Comparison of ENCODE assay signal across 8 cellular contexts in genomic region chr6:31763617-31763940, GRCh38. TPM values are rescaled to one million over a fixed set of nuclear protein-coding genes. Genes with fewer than 3 reads are reported as not detected.
DNase-seq lines count a peak whose midpoint lies in the region; ATAC-seq, FAIRE-seq and TF ChIP-seq lines count a peak whose summit lies in the region.
"Had no signal": no experiment of that assay in that cellular context is flagged by ENCODE, and none has a peak within 500 bp of the region (broad histone marks: within the 10 kb centered on the region; RNA-seq: fewer than 3 reads in every experiment).

No MANE protein-coding gene starts in this region.

- no peak for TF ChIP-seq POLR2A in endothelial cell of umbilical vein (IDR thresholded peaks at IDR 0.05; ENCODE audit: low read depth, low read length)

- no peaks in the 10 kb centered on the region for H3K4me1 ChIP-seq in endothelial cell of umbilical vein (ENCODE audit: control insufficient read depth, extremely low read depth, insufficient read depth, low read length)

- no peaks in the 10 kb centered on the region for H3K9me3 Mint-ChIP-seq in neural crest cell

- no peak for ATAC-seq in GM18907 (IDR thresholded peaks at IDR 0.05; ENCODE audit: unreplicated experiment)
- no peak for ATAC-seq in GM19397 (IDR thresholded peaks at IDR 0.05; ENCODE audit: unreplicated experiment)

- no peak overlapping the region for H3K27ac ChIP-seq in endothelial cell of umbilical vein (ENCODE audit: insufficient read depth, low read depth, low read length)

- dilution Hi-C loops in endothelial cell of umbilical vein (cut with MboI; ENCODE audit: extremely low pct_ligation_motif_present, low sequenced_read_pairs), result no loop called here

- no peaks in the 10 kb centered on the region for H3K9me1 ChIP-seq in endothelial cell of umbilical vein (replicated peaks; ENCODE audit: control insufficient read depth, extremely low read depth, insufficient read depth, low read length)

- DNase-seq in NCI-H226 (peak; percentile 48), endothelial cell of umbilical vein (ENCODE audit: low read depth, low spot score) (peak; percentile 29), neural crest cell (ENCODE audit: low read depth, low spot score) (no peak), ACHN (no peak)
- DNase-seq: stimulated activated CD4-positive, alpha-beta T cell treated with anti-CD3 and anti-CD28 coated beads, Interleukin-4, amount 100 ng/mL, for 1 hour had no signal

- no peaks in the 10 kb centered on the region for H3K27me3 ChIP-seq in endothelial cell of umbilical vein (ENCODE audit: control insufficient read depth in 2 of 2, insufficient read depth in 2 of 2, low read length in 2 of 2)

- H2AFZ ChIP-seq in endothelial cell of umbilical vein (ENCODE audit: low read depth, low read length), result no peak overlapping the region

- POLR2A ChIA-PET in endothelial cell of umbilical vein (lab: Charles Lee), result no interaction called here

- FAIRE-seq in G401.6 (lab: Jason Lieb, UNC) (peak; percentile 80), endothelial cell of umbilical vein (lab: Jason Lieb, UNC) (peak; percentile 37)

- H3K4me1 Mint-ChIP-seq in neural crest cell, result peaks cover 35% of the 10 kb centered on the region

- H3K79me2 ChIP-seq in endothelial cell of umbilical vein (ENCODE audit: control insufficient read depth, insufficient read depth, low read length), result no peaks in the 10 kb centered on the region

- H3K36me3 ChIP-seq in endothelial cell of umbilical vein (ENCODE audit: control insufficient read depth in 2 of 2, extremely low read depth in 1 of 2, insufficient read depth in 2 of 2, low read length in 2 of 2), result peaks cover 2% of the 10 kb centered on the region in 2 experiments

- intact Hi-C loops in endothelial cell of umbilical vein (cut with micrococcal nuclease), result no loop called here

- in situ Hi-C loops in ACHN (cut with HindIII; ENCODE audit: low pct_ligation_motif_present, low pct_unique_long_range_greater_than_20kb, low sequenced_read_pairs), result no loop called here

- H3K27ac Mint-ChIP-seq in neural crest cell (ENCODE audit: unreplicated experiment), result peak overlapping the region; percentile 89

- H3K9ac ChIP-seq in endothelial cell of umbilical vein (replicated peaks; ENCODE audit: extremely low read depth, insufficient read depth, low read length), result no peak overlapping the region

- no peaks in the 10 kb centered on the region for H3K9me3 ChIP-seq in endothelial cell of umbilical vein (replicated peaks; ENCODE audit: control insufficient read depth, insufficient read depth, low read length)

- peaks cover 28% of the 10 kb centered on the region for H3K36me3 Mint-ChIP-seq in neural crest cell (ENCODE audit: low read depth)

- CTCF ChIA-PET in endothelial cell of umbilical vein (lab: Charles Lee), result interaction anchor here (0.5 to 0.7 kb wide), 2 partner anchors 27 to 34 kb away, joined by 3 read pairs; no protein-coding TSS in a partner anchor

- peak overlapping the region; percentile 47 for H3K4me3 Mint-ChIP-seq in neural crest cell

- no TSS peak for BruUV-seq in endothelial cell of umbilical vein (replicated peaks; lab: Mats Ljungman, UMichigan)

- H4K20me1 ChIP-seq in endothelial cell of umbilical vein (replicated peaks; ENCODE audit: control insufficient read depth, extremely low read depth, insufficient read depth, low read length), result no peaks in the 10 kb centered on the region

- no peak overlapping the region for H3K4me3 ChIP-seq in endothelial cell of umbilical vein (replicated peaks in 1 of 3; ENCODE audit: insufficient read depth in 1 of 3, low read depth in 1 of 3, low read length in 3 of 3)

- TF ChIP-seq CTCF in endothelial cell of umbilical vein (IDR thresholded peaks at IDR 0.05; ENCODE audit: extremely low read depth in 1 of 2, insufficient read depth in 1 of 2, low read depth in 1 of 2, low read length in 2 of 2), result no peak
- TF ChIP-seq CTCF in neural crest cell (conservative IDR thresholded peaks at IDR 0.05), result no peak

- H3K27me3 Mint-ChIP-seq in neural crest cell (ENCODE audit: low read depth), result no peaks in the 10 kb centered on the region

- H3K4me2 ChIP-seq in endothelial cell of umbilical vein (ENCODE audit: insufficient read depth, low read length), result no peak overlapping the region

TF ChIP-seq in endothelial cell of umbilical vein, 7 proteins besides CTCF, POLR2A, EP300 and RAD21:
- TF ChIP-seq GATA2 (IDR thresholded peaks at IDR 0.05; ENCODE audit: insufficient read depth, insufficient read length, low read depth, low read length), result no peak
- TF ChIP-seq FOS (IDR thresholded peaks at IDR 0.05; ENCODE audit: borderline replicate concordance, insufficient read depth, low read length), result no peak
- TF ChIP-seq EZH2 (IDR thresholded peaks at IDR 0.05; ENCODE audit: borderline replicate concordance, low read depth, low read length, severe bottlenecking), result no peak
- TF ChIP-seq POLR2AphosphoS5 (IDR thresholded peaks at IDR 0.05; ENCODE audit: insufficient read depth, low read depth, low read length), result no peak
- TF ChIP-seq MYC (IDR thresholded peaks at IDR 0.05; ENCODE audit: low read depth, low read length), result no peak
- TF ChIP-seq MAX (IDR thresholded peaks at IDR 0.05; ENCODE audit: insufficient read depth, insufficient read length), result no peak
- no peak for TF ChIP-seq JUN (IDR thresholded peaks at IDR 0.05; ENCODE audit: borderline replicate concordance, insufficient read depth, insufficient read length, low read depth)

RNA-seq across cellular contexts. Expression of gene SAPCD1, which starts 1.1 kb away (rescaled TPM):
- total RNA-seq in endothelial cell of umbilical vein, result 9.4 and 11.7 TPM in 2 replicates
- 1.6 and 3.0 TPM in 2 replicates for polyA plus RNA-seq in endothelial cell of umbilical vein
- 1.3 and 1.5 TPM in 2 replicates for polyA plus RNA-seq in endothelial cell of umbilical vein (2011; cell fraction: cytosol; rRNA removed)
- 40.1 and 45.8 TPM in 2 replicates for polyA plus RNA-seq in endothelial cell of umbilical vein (2011; cell fraction: nucleus; rRNA removed)
- 2.6 and 3.3 TPM in 2 replicates for polyA plus RNA-seq in endothelial cell of umbilical vein (2012)
- 2.3 and 2.5 TPM in 2 replicates for polyA minus RNA-seq in endothelial cell of umbilical vein
- not detected for polyA minus RNA-seq in endothelial cell of umbilical vein (2011; cell fraction: cytosol; rRNA and poly(A)+ RNA removed)
- polyA minus RNA-seq in endothelial cell of umbilical vein (2011; cell fraction: nucleus; rRNA and poly(A)+ RNA removed), result 3.1 and 3.8 TPM in 2 replicates
- total RNA-seq in neural crest cell, result 21.3 and 25.1 TPM in 2 replicates

RNA-seq across cellular contexts. Expression of gene VWA7, which starts 13.5 kb away (rescaled TPM):
- total RNA-seq in endothelial cell of umbilical vein (0.25 and 0.51 TPM in 2 replicates), neural crest cell (2.0 and 2.7 TPM in 2 replicates)
- 0.11 and 0.21 TPM in 2 replicates for polyA plus RNA-seq in endothelial cell of umbilical vein
- polyA plus RNA-seq in endothelial cell of umbilical vein (2011; cell fraction: cytosol; rRNA removed), result 0.04 and 0.10 TPM in 2 replicates
- 0.54 and 0.59 TPM in 2 replicates for polyA plus RNA-seq in endothelial cell of umbilical vein (2011; cell fraction: nucleus; rRNA removed)
- 0.25 TPM in 2 replicates for polyA plus RNA-seq in endothelial cell of umbilical vein (2012)
- 0.27 and 0.59 TPM in 2 replicates for polyA minus RNA-seq in endothelial cell of umbilical vein
- 7.4 TPM for polyA minus RNA-seq in endothelial cell of umbilical vein (2011; cell fraction: cytosol; rRNA and poly(A)+ RNA removed)
- not detected in 2 replicates for polyA minus RNA-seq in endothelial cell of umbilical vein (2011; cell fraction: nucleus; rRNA and poly(A)+ RNA removed)

RNA-seq across cellular contexts. Expression of gene MSH5, which starts 23.8 kb away (rescaled TPM):
- 43.2 and 43.8 TPM in 2 replicates for total RNA-seq in endothelial cell of umbilical vein
- 24.5 and 27.1 TPM in 2 replicates for polyA plus RNA-seq in endothelial cell of umbilical vein
- polyA plus RNA-seq in endothelial cell of umbilical vein (2011; cell fraction: cytosol; rRNA removed), result 10.8 and 11.3 TPM in 2 replicates
- 188 and 214 TPM in 2 replicates for polyA plus RNA-seq in endothelial cell of umbilical vein (2011; cell fraction: nucleus; rRNA removed)
- polyA plus RNA-seq in endothelial cell of umbilical vein (2012), result 7.4 TPM in 2 replicates
- 42.2 and 53.3 TPM in 2 replicates for polyA minus RNA-seq in endothelial cell of umbilical vein
- 13.4 TPM for polyA minus RNA-seq in endothelial cell of umbilical vein (2011; cell fraction: cytosol; rRNA and poly(A)+ RNA removed)
- polyA minus RNA-seq in endothelial cell of umbilical vein (2011; cell fraction: nucleus; rRNA and poly(A)+ RNA removed), result 57.2 and 101 TPM in 2 replicates
- 79.5 and 86.2 TPM in 2 replicates for total RNA-seq in neural crest cell

RNA-seq across cellular contexts. Expression of gene CLIC1, which starts 27.2 kb away (rescaled TPM):
- total RNA-seq in endothelial cell of umbilical vein (535 and 543 TPM in 2 replicates), neural crest cell (305 and 313 TPM in 2 replicates)
- 569 and 578 TPM in 2 replicates for polyA plus RNA-seq in endothelial cell of umbilical vein
- 774 and 904 TPM in 2 replicates for polyA plus RNA-seq in endothelial cell of umbilical vein (2011; cell fraction: cytosol; rRNA removed)
- 288 and 289 TPM in 2 replicates for polyA plus RNA-seq in endothelial cell of umbilical vein (2011; cell fraction: nucleus; rRNA removed)
- polyA plus RNA-seq in endothelial cell of umbilical vein (2012), result 434 and 609 TPM in 2 replicates
- 395 and 455 TPM in 2 replicates for polyA minus RNA-seq in endothelial cell of umbilical vein
- polyA minus RNA-seq in endothelial cell of umbilical vein (2011; cell fraction: cytosol; rRNA and poly(A)+ RNA removed), result 180 TPM
- 60.9 and 61.1 TPM in 2 replicates for polyA minus RNA-seq in endothelial cell of umbilical vein (2011; cell fraction: nucleus; rRNA and poly(A)+ RNA removed)

RNA-seq across cellular contexts. Expression of gene VARS1, which starts 32.0 kb away (rescaled TPM):
- total RNA-seq in endothelial cell of umbilical vein (121 and 125 TPM in 2 replicates), neural crest cell (162 and 163 TPM in 2 replicates)
- 36.5 and 37.4 TPM in 2 replicates for polyA plus RNA-seq in endothelial cell of umbilical vein
- polyA plus RNA-seq in endothelial cell of umbilical vein (2011; cell fraction: cytosol; rRNA removed), result 30.4 and 32.4 TPM in 2 replicates
- polyA plus RNA-seq in endothelial cell of umbilical vein (2011; cell fraction: nucleus; rRNA removed), result 85.3 and 94.4 TPM in 2 replicates
- 82.2 and 88.2 TPM in 2 replicates for polyA plus RNA-seq in endothelial cell of umbilical vein (2012)
- polyA minus RNA-seq in endothelial cell of umbilical vein, result 86.2 and 91.8 TPM in 2 replicates
- polyA minus RNA-seq in endothelial cell of umbilical vein (2011; cell fraction: cytosol; rRNA and poly(A)+ RNA removed), result 60.1 TPM
- polyA minus RNA-seq in endothelial cell of umbilical vein (2011; cell fraction: nucleus; rRNA and poly(A)+ RNA removed), result 38.8 and 39.1 TPM in 2 replicates

Comparison
In these comparisons a context has a peak if more than half of its experiments do, and no peak if none do; other contexts are left out.
1. DNase-seq: peak in NCI-H226 (single experiment) and endothelial cell of umbilical vein (single experiment); none in neural crest cell (single experiment) and ACHN (single experiment).